In genomic region chr10:112954974-112955735, GRCh38 we compare ENCODE assay signal across 9 cellular contexts. TPM values are rescaled to one million over a fixed set of nuclear protein-coding genes. Genes with fewer than 3 reads are reported as not detected.
DNase-seq lines count a peak whose midpoint lies in the region; ATAC-seq, FAIRE-seq and TF ChIP-seq lines count a peak whose summit lies in the region.
"Had no signal": no experiment of that assay in that cellular context is flagged by ENCODE, and none has a peak within 500 bp of the region (broad histone marks: within the 10 kb centered on the region; RNA-seq: fewer than 3 reads in every experiment).

No MANE protein-coding gene starts in this region.

- no peaks in the 10 kb centered on the region for H4K20me1 ChIP-seq in GM23338 (replicated peaks; ENCODE audit: insufficient read depth)

- peaks cover 13% of the 10 kb centered on the region; the same call in 1 of the 2 replicates for H3F3A ChIP-seq in GM23338 (replicated peaks; ENCODE audit: low read depth)

- H3K27ac ChIP-seq in GM23338 (ENCODE audit: low read depth) (peak overlapping the region; percentile 98), gastrocnemius medialis (peak overlapping the region; percentile 41 to 93 (median 49))

- H3K79me2 ChIP-seq in GM23338 (replicated peaks; ENCODE audit: insufficient read depth), result peaks cover 84% of the 10 kb centered on the region

- peaks cover 41% of the 10 kb centered on the region for H3K36me3 Mint-ChIP-seq in GM23338 (ENCODE audit: low read depth)
- H3K36me3 Mint-ChIP-seq in stimulated activated memory B cell treated with anti-CD40 and anti-IgM and Interleukin-4, amounts not matched to agents 10 μg/mL and 1 μg/mL and 100 μg/mL, for 72 hours, result no peaks in the 10 kb centered on the region

- H3K9me3 ChIP-seq in iPS-18c (ENCODE audit: control insufficient read depth, insufficient read depth, low read length), result no peaks in the 10 kb centered on the region
- H3K9me3 ChIP-seq in gastrocnemius medialis, result no peaks in the 10 kb centered on the region

- intact Hi-C loops in gastrocnemius medialis (cut with DNase I; ENCODE audit: low total_unique reads), result loop anchor here (5.0 kb wide), 2 partner anchors 72 to 172 kb away; no protein-coding TSS in a partner anchor

- no peak for ATAC-seq in GM23338
- ATAC-seq in gastrocnemius medialis, result no peak
- ATAC-seq in stimulated activated memory B cell treated with anti-CD40 and anti-IgM and Interleukin-4, amounts not matched to agents 10 μg/mL and 1 μg/mL and 100 μg/mL, for 72 hours, result no peak

- peak overlapping the region; percentile 99 for H3K4me3 Mint-ChIP-seq in GM23338
- H3K4me3 Mint-ChIP-seq in stimulated activated memory B cell treated with anti-CD40 and anti-IgM and Interleukin-4, amounts not matched to agents 10 μg/mL and 1 μg/mL and 100 μg/mL, for 72 hours, result no peak overlapping the region

- no peak for TF ChIP-seq POLR2A in gastrocnemius medialis (IDR thresholded peaks at IDR 0.05)

- H3K4me3 ChIP-seq in GM23338 (peak overlapping the region; percentile 83), astrocyte of the cerebellum (ENCODE audit: low read depth, low read length) (peak overlapping the region; percentile 24), iPS-18c (ENCODE audit: insufficient read depth, low read depth, low read length) (peak overlapping the region; percentile 38; the same call in 1 of the 2 replicates), gastrocnemius medialis (peak overlapping the region; percentile 22 to 56 (median 32))

- DNase-seq in GM23338 (ENCODE audit: low spot score), result peak; percentile 64
- no peak for DNase-seq in astrocyte of the cerebellum (ENCODE audit: low read depth)
- DNase-seq in gastrocnemius medialis, result no peak
- DNase-seq in GM19239 (ENCODE audit: insufficient read length, low spot score), result no peak
- no peak for DNase-seq in NCI-H1048 (lab: John Stamatoyannopoulos, UW)
- no peak for DNase-seq in NCI-H2196 (lab: John Stamatoyannopoulos, UW; ENCODE audit: unreplicated experiment)

- peaks cover 11% of the 10 kb centered on the region for H3K27me3 Mint-ChIP-seq in GM23338 (ENCODE audit: insufficient read depth, low read depth, poor library complexity)
- H3K27me3 Mint-ChIP-seq in stimulated activated memory B cell treated with anti-CD40 and anti-IgM and Interleukin-4, amounts not matched to agents 10 μg/mL and 1 μg/mL and 100 μg/mL, for 72 hours, result peaks cover 93% of the 10 kb centered on the region

- H3K4me1 ChIP-seq in GM23338 (ENCODE audit: insufficient read depth) (peaks cover 50% of the 10 kb centered on the region), gastrocnemius medialis (peaks cover 46 to 62% of the 10 kb centered on the region in 2 donors)

- H3K9me3 Mint-ChIP-seq in GM23338, result peaks cover 1% of the 10 kb centered on the region; the same call in 1 of the 3 replicates
- no peaks in the 10 kb centered on the region for H3K9me3 Mint-ChIP-seq in stimulated activated memory B cell treated with anti-CD40 and anti-IgM and Interleukin-4, amounts not matched to agents 10 μg/mL and 1 μg/mL and 100 μg/mL, for 72 hours

- in situ Hi-C loops in astrocyte of the cerebellum (cut with HindIII; ENCODE audit: low sequenced_read_pairs), result no loop called here
- in situ Hi-C loops in gastrocnemius medialis (cut with MboI; ENCODE audit: low sequenced_read_pairs in 4 of 4), result no loop called here

- H3K27ac Mint-ChIP-seq in GM23338, result peak overlapping the region; percentile 93
- H3K27ac Mint-ChIP-seq in stimulated activated memory B cell treated with anti-CD40 and anti-IgM and Interleukin-4, amounts not matched to agents 10 μg/mL and 1 μg/mL and 100 μg/mL, for 72 hours, result no peak overlapping the region

- H3K36me3 ChIP-seq in GM23338 (ENCODE audit: insufficient read depth) (no peaks in the 10 kb centered on the region), gastrocnemius medialis (no peaks in the 10 kb centered on the region)

- no peaks in the 10 kb centered on the region for H3K27me3 ChIP-seq in GM23338 (ENCODE audit: insufficient read depth)
- H3K27me3 ChIP-seq in gastrocnemius medialis, result no peaks in the 10 kb centered on the region

- FAIRE-seq in GM19239 (lab: Jason Lieb, UNC), result no peak
- FAIRE-seq: H54 had no signal

- no peaks in the 10 kb centered on the region for H3K9me2 ChIP-seq in GM23338 (ENCODE audit: insufficient read depth)

- no peak overlapping the region for H2AFZ ChIP-seq in GM23338

- peak overlapping the region; percentile 95 for H3K4me2 ChIP-seq in GM23338

- TF ChIP-seq CTCF in GM23338 (conservative IDR thresholded peaks at IDR 0.05; ENCODE audit: low read depth in 2 of 2) (no peak), astrocyte of the cerebellum (IDR thresholded peaks at IDR 0.05; ENCODE audit: low read depth, low read length, missing control alignments) (no peak), gastrocnemius medialis (IDR thresholded peaks at IDR 0.05 in 4 of 5, conservative IDR thresholded peaks at IDR 0.05 in 1 of 5) (no peak)

- H3K4me1 Mint-ChIP-seq in GM23338, result peaks cover 63% of the 10 kb centered on the region
- H3K4me1 Mint-ChIP-seq in stimulated activated memory B cell treated with anti-CD40 and anti-IgM and Interleukin-4, amounts not matched to agents 10 μg/mL and 1 μg/mL and 100 μg/mL, for 72 hours, result peaks cover 14% of the 10 kb centered on the region

TF ChIP-seq in GM23338, 12 proteins besides CTCF, POLR2A, EP300 and RAD21:
- no peak for TF ChIP-seq EZH2 (IDR thresholded peaks at IDR 0.05; ENCODE audit: low read depth, unreplicated experiment)
- TF ChIP-seq, protein P1, sequence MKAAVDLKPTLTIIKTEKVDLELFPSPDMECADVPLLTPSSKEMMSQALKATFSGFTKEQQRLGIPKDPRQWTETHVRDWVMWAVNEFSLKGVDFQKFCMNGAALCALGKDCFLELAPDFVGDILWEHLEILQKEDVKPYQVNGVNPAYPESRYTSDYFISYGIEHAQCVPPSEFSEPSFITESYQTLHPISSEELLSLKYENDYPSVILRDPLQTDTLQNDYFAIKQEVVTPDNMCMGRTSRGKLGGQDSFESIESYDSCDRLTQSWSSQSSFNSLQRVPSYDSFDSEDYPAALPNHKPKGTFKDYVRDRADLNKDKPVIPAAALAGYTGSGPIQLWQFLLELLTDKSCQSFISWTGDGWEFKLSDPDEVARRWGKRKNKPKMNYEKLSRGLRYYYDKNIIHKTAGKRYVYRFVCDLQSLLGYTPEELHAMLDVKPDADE (IDR thresholded peaks at IDR 0.05), result no peak
- peak; percentile 96 for TF ChIP-seq NANOG (IDR thresholded peaks at IDR 0.05; ENCODE audit: borderline replicate concordance)
- no peak for TF ChIP-seq ZNF114 (CRISPR knock-in tag; IDR thresholded peaks at IDR 0.05)
- TF ChIP-seq POLR2AphosphoS5 (IDR thresholded peaks at IDR 0.05; ENCODE audit: low read depth), result peak; percentile 37; the same call in 1 of the 2 replicates
- no peak for TF ChIP-seq ZNF331 (CRISPR knock-in tag; IDR thresholded peaks at IDR 0.05; ENCODE audit: low read depth)
- TF ChIP-seq REST (IDR thresholded peaks at IDR 0.05; ENCODE audit: unreplicated experiment), result no peak
- TF ChIP-seq EZH2phosphoT487 (IDR thresholded peaks at IDR 0.05; ENCODE audit: unreplicated experiment), result no peak
- TF ChIP-seq CREB1 (CRISPR knock-in tag; IDR thresholded peaks at IDR 0.05; ENCODE audit: low read depth), result no peak
- no peak for TF ChIP-seq STAT1 (IDR thresholded peaks at IDR 0.05; ENCODE audit: unreplicated experiment)

RNA-seq across cellular contexts. Expression of gene TCF7L2, which starts 5.1 kb away (rescaled TPM):
- total RNA-seq in GM23338 (2014; rRNA removed; shearing (Covaris generic)), result 27.0 and 32.2 TPM in 2 replicates
- polyA plus RNA-seq in GM23338 (2016; fragmentation: Nextera tagmentation; extraction: Ambion mirVana), result 80.8 and 89.7 TPM in 2 replicates
- 1 to 10 TPM; 4.6 to 5.1 (median 5.0) TPM for total RNA-seq in gastrocnemius medialis

Comparison
In these comparisons a context has a peak if more than half of its experiments do, and no peak if none do; other contexts are left out.
1. H3K4me3 ChIP-seq: peak in every context shown above with its lines; median percentile 83 in GM23338; 38 in iPS-18c; 32 in gastrocnemius medialis; 24 in astrocyte of the cerebellum.